Comparison of ENCODE assay signal across 20 cellular contexts in the genomic region with DNA sequence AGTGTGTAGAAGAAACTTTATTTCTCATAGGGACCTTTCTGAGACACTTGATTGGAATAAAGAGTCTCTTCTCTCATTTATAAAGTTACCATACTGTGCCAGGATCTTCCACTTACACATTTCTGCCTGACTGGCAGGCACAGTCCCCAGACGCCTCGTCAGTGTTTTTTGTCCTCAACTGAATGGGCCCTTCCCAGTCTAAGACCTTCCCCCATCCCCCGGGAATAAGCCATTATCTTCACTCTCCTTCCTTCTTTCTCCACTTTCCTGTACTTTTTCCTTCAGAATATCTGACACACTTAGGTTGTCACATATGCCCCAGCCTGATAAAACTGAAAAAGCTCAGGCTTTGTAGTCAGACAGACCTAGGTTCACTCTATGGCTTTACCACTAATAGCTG. TPM values are rescaled to one million over a fixed set of nuclear protein-coding genes. Genes with fewer than 3 reads are reported as not detected.
DNase-seq lines count a peak whose midpoint lies in the region; ATAC-seq, FAIRE-seq and TF ChIP-seq lines count a peak whose summit lies in the region.
"Had no signal": no experiment of that assay in that cellular context is flagged by ENCODE, and none has a peak within 500 bp of the region (broad histone marks: within the 10 kb centered on the region; RNA-seq: fewer than 3 reads in every experiment).

No MANE protein-coding gene starts in this region.

- H3K9me3 ChIP-seq in A549, result no peaks in the 10 kb centered on the region
- H3K9me3 ChIP-seq in H9 (ENCODE audit: control insufficient read depth, low read depth, low read length), result no peaks in the 10 kb centered on the region
- no peaks in the 10 kb centered on the region for H3K9me3 ChIP-seq in SJSA1 (replicated peaks)

- no peak overlapping the region for H2AK5ac ChIP-seq in H9 (ENCODE audit: insufficient read length, low read length)

- CTCF ChIA-PET in A549 (lab: Yijun Ruan, JAX), result interaction anchor here (0.6 to 15.5 kb wide), 5 partner anchors 11 to 141 kb away, joined by 4 to 211 read pairs (median 48); a partner anchor contains a TSS

- H2AFZ ChIP-seq in H9 (ENCODE audit: low read length), result no peak overlapping the region

- no peak overlapping the region for H3K9ac ChIP-seq in H9 (ENCODE audit: extremely low read depth, insufficient read length, low read length)

- no peak overlapping the region for H3K18ac ChIP-seq in H9 (ENCODE audit: insufficient read length, low read depth, low read length)

- H3K4me1 Mint-ChIP-seq in H9, result peaks cover 10 to 34% of the 10 kb centered on the region in 2 experiments
- H3K4me1 Mint-ChIP-seq in glutamatergic neuron (ENCODE audit: low read depth, unreplicated experiment), result peaks cover 18% of the 10 kb centered on the region
- peaks cover 19 to 25% of the 10 kb centered on the region in 2 donors for H3K4me1 Mint-ChIP-seq in natural killer cell

- H3K4me3 Mint-ChIP-seq in H9 (no peak overlapping the region), glutamatergic neuron (ENCODE audit: unreplicated experiment) (peak overlapping the region; percentile 2), natural killer cell (no peak overlapping the region)
- H3K4me3 Mint-ChIP-seq: CD4-positive, alpha-beta T cell had no signal

- no peaks in the 10 kb centered on the region for H3K27me3 Mint-ChIP-seq in H9 (ENCODE audit: low read depth)
- peaks cover 1% of the 10 kb centered on the region for H3K27me3 Mint-ChIP-seq in glutamatergic neuron (ENCODE audit: unreplicated experiment)
- H3K27me3 Mint-ChIP-seq in natural killer cell (ENCODE audit: low read depth in 2 of 2), result no peaks in the 10 kb centered on the region
- H3K27me3 Mint-ChIP-seq: CD4-positive, alpha-beta T cell had no signal

- TF ChIP-seq RAD21 in A549 (conservative IDR thresholded peaks at IDR 0.05 in 1 of 2, IDR thresholded peaks at IDR 0.05 in 1 of 2), result no peak

- no peak overlapping the region for H3K4ac ChIP-seq in H9 (ENCODE audit: low read depth, low read length)

- no peak overlapping the region for H3K56ac ChIP-seq in H9 (ENCODE audit: insufficient read length, low read depth, low read length)

- H3K27me3 ChIP-seq in H9 (ENCODE audit: insufficient read depth, low read length) (no peaks in the 10 kb centered on the region), SJSA1 (replicated peaks) (no peaks in the 10 kb centered on the region)

- H3K27ac Mint-ChIP-seq in H9 (peak overlapping the region in 2 of 3 experiments; percentile 0 to 12; a peak in 1 of 7 replicates), glutamatergic neuron (ENCODE audit: unreplicated experiment) (no peak overlapping the region), natural killer cell (no peak overlapping the region)
- H3K27ac Mint-ChIP-seq: CD4-positive, alpha-beta T cell had no signal

- H3K27ac ChIP-seq in A549 (peak overlapping the region; percentile 66 to 80), H9 (ENCODE audit: insufficient read length, low read depth, low read length) (no peak overlapping the region), SJSA1 (peak overlapping the region; percentile 57)

- peaks cover 30% of the 10 kb centered on the region for H3K4me1 ChIP-seq in A549
- no peaks in the 10 kb centered on the region; the same call in 1 of the 2 replicates for H3K4me1 ChIP-seq in H9 (ENCODE audit: insufficient read depth, low read length)
- peaks cover 20% of the 10 kb centered on the region for H3K4me1 ChIP-seq in SJSA1 (replicated peaks)

- no peak overlapping the region for H2BK120ac ChIP-seq in H9 (ENCODE audit: low read depth, low read length, poor library complexity, severe bottlenecking)

- H3K9me3 Mint-ChIP-seq in H9 (no peaks in the 10 kb centered on the region), glutamatergic neuron (ENCODE audit: unreplicated experiment) (peaks cover 2% of the 10 kb centered on the region), natural killer cell (no peaks in the 10 kb centered on the region)
- H3K9me3 Mint-ChIP-seq: CD4-positive, alpha-beta T cell had no signal

- DNase-seq in A549 (ENCODE audit: low read depth in 1 of 2, low spot score in 1 of 2) (no peak), H9 (no peak), SJSA1 (ENCODE audit: low read depth in 1 of 2, low spot score in 2 of 2) (no peak), glutamatergic neuron (no peak), NCI-H2196 treated with DMSO at 0.1 percent for 48 hours (lab: John Stamatoyannopoulos, UW; ENCODE audit: unreplicated experiment) (no peak), iPS-NIHi11 (ENCODE audit: low spot score) (no peak), natural killer cell (no peak), NCI-H146 (lab: John Stamatoyannopoulos, UW) (no peak)
- DNase-seq: Calu3; CD4-positive, alpha-beta T cell; GOT3; Karpas-422; MM.1S; NCI-H1105 treated with DMSO at 0.1 percent for 48 hours; NCI-H187 treated with DMSO at 0.1 percent for 48 hours; NCI-H69; SHP77 had no signal

- no peak overlapping the region for H2BK20ac ChIP-seq in H9 (ENCODE audit: low read depth, low read length, poor library complexity, severe bottlenecking)

- no peak overlapping the region for H3T11ph ChIP-seq in H9 (ENCODE audit: low read length)

- no peaks in the 10 kb centered on the region for H3K79me2 ChIP-seq in H9 (ENCODE audit: insufficient read depth, low read length)

- H2BK5ac ChIP-seq in H9 (ENCODE audit: insufficient read length, low read length), result no peak overlapping the region

- H4K8ac ChIP-seq in H9 (replicated peaks; ENCODE audit: insufficient read length, low read depth, low read length), result no peak overlapping the region

- POLR2A ChIA-PET in A549 (lab: Yijun Ruan, JAX), result interaction anchor here (0.9 kb wide), 1 partner anchor 62 kb away, joined by 5 read pairs; no protein-coding TSS in a partner anchor

- intact Hi-C loops in natural killer cell (cut with micrococcal nuclease), result no loop called here

- H4K91ac ChIP-seq in H9 (ENCODE audit: insufficient read length, low read depth, low read length), result no peak overlapping the region

- no peak overlapping the region for H3K14ac ChIP-seq in H9 (ENCODE audit: insufficient read depth, low read length)

- TF ChIP-seq POLR2A in A549 (IDR thresholded peaks at IDR 0.05; ENCODE audit: low read length), result no peak

- no peak overlapping the region for H2BK12ac ChIP-seq in H9 (ENCODE audit: insufficient read length, low read depth, low read length)

- no peak overlapping the region for H2BK15ac ChIP-seq in H9 (ENCODE audit: low read depth, low read length)

- no peak overlapping the region for H4K5ac ChIP-seq in H9 (ENCODE audit: insufficient read length, low read depth, low read length)

- H3K4me3 ChIP-seq in A549 (no peak overlapping the region), SJSA1 (no peak overlapping the region)

- no peaks in the 10 kb centered on the region for H4K20me1 ChIP-seq in H9 (ENCODE audit: control insufficient read depth, insufficient read depth, insufficient read length)

- no peak for TF ChIP-seq EP300 in A549 (IDR thresholded peaks at IDR 0.05)

- H3K4me2 ChIP-seq in A549 (peak overlapping the region; percentile 73), H9 (ENCODE audit: insufficient read depth, insufficient read length, low read length) (no peak overlapping the region)

- H3K36me3 ChIP-seq in SJSA1, result no peaks in the 10 kb centered on the region

- H3K79me1 ChIP-seq in H9 (ENCODE audit: insufficient read depth, low read depth, low read length, poor library complexity, severe bottlenecking), result no peaks in the 10 kb centered on the region

- ATAC-seq in A549 (no peak), natural killer cell (no peak)

- H3K23me2 ChIP-seq in H9 (ENCODE audit: insufficient read length, low read depth, low read length, poor library complexity, severe bottlenecking), result no peaks in the 10 kb centered on the region

- H3K36me3 Mint-ChIP-seq in H9 (ENCODE audit: insufficient read depth in 1 of 3, low read depth in 3 of 3) (no peaks in the 10 kb centered on the region), glutamatergic neuron (ENCODE audit: unreplicated experiment) (no peaks in the 10 kb centered on the region), natural killer cell (no peaks in the 10 kb centered on the region)

- WGBS in A549 (ENCODE audit: missing lambda C conversion rate), result 82% methylated on average over 3 of the region's 3 CpGs
- WGBS in H9 (ENCODE audit: extremely low coverage, insufficient read length, low lambda C conversion rate), result no CpG with 5 or more reads among the region's 3 CpGs

- TF ChIP-seq CTCF in A549 (IDR thresholded peaks at IDR 0.05) (no peak), H9 (conservative IDR thresholded peaks at IDR 0.05) (no peak), glutamatergic neuron (IDR thresholded peaks at IDR 0.05; ENCODE audit: partially characterized antibody, unreplicated experiment) (no peak), natural killer cell (IDR thresholded peaks at IDR 0.05) (no peak)

- H3K23ac ChIP-seq in H9 (ENCODE audit: insufficient read length, low read depth, low read length), result no peak overlapping the region

- FAIRE-seq in A549 (lab: Jason Lieb, UNC), result no peak
- FAIRE-seq: A204.1, G401.6, GM12891 had no signal

TF ChIP-seq in A549, 52 proteins besides CTCF, POLR2A, EP300 and RAD21 (continues in another document):
- TF ChIP-seq, protein P1, sequence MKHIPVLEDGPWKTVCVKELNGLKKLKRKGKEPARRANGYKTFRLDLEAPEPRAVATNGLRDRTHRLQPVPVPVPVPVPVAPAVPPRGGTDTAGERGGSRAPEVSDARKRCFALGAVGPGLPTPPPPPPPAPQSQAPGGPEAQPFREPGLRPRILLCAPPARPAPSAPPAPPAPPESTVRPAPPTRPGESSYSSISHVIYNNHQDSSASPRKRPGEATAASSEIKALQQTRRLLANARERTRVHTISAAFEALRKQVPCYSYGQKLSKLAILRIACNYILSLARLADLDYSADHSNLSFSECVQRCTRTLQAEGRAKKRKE (CRISPR knock-in tag; IDR thresholded peaks at IDR 0.05; ENCODE audit: low read depth), result no peak
- no peak for TF ChIP-seq HOXB13 (CRISPR knock-in tag; IDR thresholded peaks at IDR 0.05; ENCODE audit: low read depth)
- TF ChIP-seq TP53 (CRISPR knock-in tag; IDR thresholded peaks at IDR 0.05), result no peak

RNA-seq across cellular contexts. Expression of a gene that starts 35.3 kb away (rescaled TPM):
- polyA plus RNA-seq in A549 (2011; rRNA removed), result 0.88 and 1.3 TPM in 2 replicates
- 0.35 and 0.46 TPM in 2 replicates for polyA plus RNA-seq in A549 (2012; cell fraction: cytosol; rRNA removed)
- polyA plus RNA-seq in A549 (2012; cell fraction: nucleus; rRNA removed), result 2.2 and 3.2 TPM in 2 replicates
- polyA plus RNA-seq in A549 (2017; fragmentation: RNase III; extraction: RNeasy Plus Mini Kit Qiagen cat#74134 plus additional on column Dnase treatment), result 1.1 to 1.7 TPM (median 1.3 TPM) in 3 replicates
- polyA minus RNA-seq in A549 (2011; rRNA and poly(A)+ RNA removed), result 1.6 and 3.1 TPM in 2 replicates
- total RNA-seq in H9 (2021), result 2.6 and 3.0 TPM in 2 replicates
- total RNA-seq in SJSA1 (2014; rRNA removed; shearing (Covaris generic)), result 0.58 TPM in 1 of 2 replicates, not detected in the other
- 30.0 TPM for total RNA-seq in glutamatergic neuron (ENCODE audit: unreplicated experiment)
- 1 to 10 TPM in 2 of 3 donors, under 1 TPM in 1; 0.97 to 2.0 (median 1.6) TPM for total RNA-seq in natural killer cell

Comparison
In these comparisons a context has a peak if more than half of its experiments do, and no peak if none do; other contexts are left out.
1. H3K27ac Mint-ChIP-seq: peak in H9 (2 of 3); none in glutamatergic neuron (single experiment) and natural killer cell (0 of 2).